8 cellular contexts compared by ENCODE assay signal in genomic region chr15:38817427-38818155, GRCh38.
A peak's percentile ranks its signal among the peaks of the same experiment; 100 is the strongest.
DNase-seq lines count a peak whose midpoint lies in the region; ATAC-seq and TF ChIP-seq lines count a peak whose summit lies in the region.

No MANE protein-coding gene starts in this region.

- H3K27me3 Mint-ChIP-seq in activated T-helper 2 cell treated with anti-CD3 and anti-CD28 coated beads, Interferon-gamma antibody, Interleukin-2, Interleukin-4, amounts not matched to agents 10 μg/mL and 5 μg/mL and 100 μg/mL, durations not matched to agents 14 hours and 24 hours and 36 hours (ENCODE audit: low read depth), result peaks cover 15% of the 10 kb centered on the region

- DNase-seq in DND-41, result peak; percentile 73
- DNase-seq in HPDE6-E6E7 (ENCODE audit: extremely low spot score), result peak; percentile 85
- peak; percentile 24 for DNase-seq in RKO (ENCODE audit: low spot score)
- DNase-seq in activated T-helper 2 cell treated with anti-CD3 and anti-CD28 coated beads, Interferon-gamma antibody, Interleukin-2, Interleukin-4, amounts not matched to agents 10 μg/mL and 5 μg/mL and 100 μg/mL, durations not matched to agents 14 hours and 24 hours and 36 hours (ENCODE audit: low spot score), result peak; percentile 70
- DNase-seq in foreskin fibroblast, result peak; percentile 34 to 77
- DNase-seq in osteoblast (ENCODE audit: insufficient read length, low spot score, missing footprints), result peak; percentile 72
- peak; percentile 39 for DNase-seq in thoracic aorta (ENCODE audit: low spot score)

- H4K20me1 ChIP-seq in DND-41 (ENCODE audit: insufficient read depth, low read length) (no peaks in the 10 kb centered on the region), osteoblast (ENCODE audit: insufficient read depth, low read length) (no peaks in the 10 kb centered on the region)

- no peak overlapping the region for H3K27ac ChIP-seq in DND-41 (ENCODE audit: low read length)
- no peak overlapping the region for H3K27ac ChIP-seq in osteoblast (ENCODE audit: low read depth, low read length)
- no peak overlapping the region for H3K27ac ChIP-seq in thoracic aorta

- H3K9me3 Mint-ChIP-seq in activated T-helper 2 cell treated with anti-CD3 and anti-CD28 coated beads, Interferon-gamma antibody, Interleukin-2, Interleukin-4, amounts not matched to agents 10 μg/mL and 5 μg/mL and 100 μg/mL, durations not matched to agents 14 hours and 24 hours and 36 hours, result no peaks in the 10 kb centered on the region

- H3K4me1 Mint-ChIP-seq in activated T-helper 2 cell treated with anti-CD3 and anti-CD28 coated beads, Interferon-gamma antibody, Interleukin-2, Interleukin-4, amounts not matched to agents 10 μg/mL and 5 μg/mL and 100 μg/mL, durations not matched to agents 14 hours and 24 hours and 36 hours (ENCODE audit: low read depth), result peaks cover 4% of the 10 kb centered on the region

- no peaks in the 10 kb centered on the region for H3K36me3 Mint-ChIP-seq in activated T-helper 2 cell treated with anti-CD3 and anti-CD28 coated beads, Interferon-gamma antibody, Interleukin-2, Interleukin-4, amounts not matched to agents 10 μg/mL and 5 μg/mL and 100 μg/mL, durations not matched to agents 14 hours and 24 hours and 36 hours (ENCODE audit: low read depth)

- TF ChIP-seq CTCF in DND-41 (IDR thresholded peaks at IDR 0.05; ENCODE audit: borderline replicate concordance, extremely low read depth, low read length, poor library complexity, severe bottlenecking) (peak; percentile 99), foreskin fibroblast (IDR thresholded peaks at IDR 0.05; ENCODE audit: low read depth, low read length) (peak; percentile 94), osteoblast (IDR thresholded peaks at IDR 0.05; ENCODE audit: extremely low read depth, low read depth, low read length) (peak; percentile 99), thoracic aorta (IDR thresholded peaks at IDR 0.05) (peak; percentile 89)

- no peak overlapping the region for H3K9ac ChIP-seq in DND-41 (ENCODE audit: low read depth, low read length)

- no peaks in the 10 kb centered on the region for H3K36me3 ChIP-seq in DND-41 (ENCODE audit: insufficient read depth, low read length)
- H3K36me3 ChIP-seq in osteoblast (ENCODE audit: insufficient read depth, low read length), result no peaks in the 10 kb centered on the region
- no peaks in the 10 kb centered on the region for H3K36me3 ChIP-seq in thoracic aorta

- no peak overlapping the region for H3K27ac Mint-ChIP-seq in activated T-helper 2 cell treated with anti-CD3 and anti-CD28 coated beads, Interferon-gamma antibody, Interleukin-2, Interleukin-4, amounts not matched to agents 10 μg/mL and 5 μg/mL and 100 μg/mL, durations not matched to agents 14 hours and 24 hours and 36 hours

- no peak overlapping the region for H2AFZ ChIP-seq in DND-41 (ENCODE audit: low read depth, low read length)
- H2AFZ ChIP-seq in osteoblast (ENCODE audit: low read length), result no peak overlapping the region

- H3K27me3 ChIP-seq in DND-41 (ENCODE audit: insufficient read depth, low read length, poor library complexity) (peaks cover 5% of the 10 kb centered on the region), osteoblast (ENCODE audit: insufficient read depth, low read length) (no peaks in the 10 kb centered on the region), thoracic aorta (replicated peaks; ENCODE audit: insufficient read depth) (no peaks in the 10 kb centered on the region)

- no peak overlapping the region for H3K4me2 ChIP-seq in DND-41 (ENCODE audit: insufficient read depth, low read length)
- H3K4me2 ChIP-seq in osteoblast (ENCODE audit: insufficient read depth, low read length), result peak overlapping the region; percentile 21

- H3K79me2 ChIP-seq in DND-41 (ENCODE audit: insufficient read depth, low read length) (no peaks in the 10 kb centered on the region), osteoblast (ENCODE audit: insufficient read depth, low read length) (no peaks in the 10 kb centered on the region)

- H3K4me1 ChIP-seq in DND-41 (ENCODE audit: insufficient read depth, low read length) (no peaks in the 10 kb centered on the region), osteoblast (ENCODE audit: insufficient read depth, low read length) (peaks cover 12% of the 10 kb centered on the region), thoracic aorta (ENCODE audit: control insufficient read depth in 1 of 2, low read depth in 2 of 2) (no peaks in the 10 kb centered on the region)

- H3K4me3 ChIP-seq in DND-41 (ENCODE audit: low read depth in 1 of 2, low read length in 2 of 2) (no peak overlapping the region), foreskin fibroblast (ENCODE audit: low read depth in 1 of 2, low read length in 2 of 2) (no peak overlapping the region), osteoblast (ENCODE audit: insufficient read depth, low read length) (no peak overlapping the region), thoracic aorta (no peak overlapping the region)

- H3K9me3 ChIP-seq in DND-41 (ENCODE audit: insufficient read depth, low read length, severe bottlenecking), result no peaks in the 10 kb centered on the region
- H3K9me3 ChIP-seq in osteoblast (ENCODE audit: low read depth, low read length), result no peaks in the 10 kb centered on the region
- no peaks in the 10 kb centered on the region for H3K9me3 ChIP-seq in thoracic aorta

- intact Hi-C loops in activated T-helper 2 cell treated with anti-CD3 and anti-CD28 coated beads, Interferon-gamma antibody, Interleukin-2, Interleukin-4, amounts not matched to agents 10 μg/mL and 5 μg/mL and 100 μg/mL, durations not matched to agents 14 hours and 24 hours and 36 hours (cut with micrococcal nuclease), result loop anchor here (2.0 kb wide), 1 partner anchor 763 kb away; the partner anchor contains the start of gene THBS1

- ATAC-seq in DND-41 (ENCODE audit: insufficient read depth, low read depth) (peak; percentile 94), GM21390 (IDR thresholded peaks at IDR 0.05; ENCODE audit: unreplicated experiment) (peak; percentile 93), thoracic aorta (ENCODE audit: insufficient number of reproducible peaks, low FRiP score, low read depth) (no peak)

- H3K4me3 Mint-ChIP-seq in activated T-helper 2 cell treated with anti-CD3 and anti-CD28 coated beads, Interferon-gamma antibody, Interleukin-2, Interleukin-4, amounts not matched to agents 10 μg/mL and 5 μg/mL and 100 μg/mL, durations not matched to agents 14 hours and 24 hours and 36 hours (ENCODE audit: low read depth), result no peak overlapping the region

Comparison
In these comparisons a context has a peak if more than half of its experiments do, and no peak if none do; other contexts are left out.
1. DNase-seq: peak in every context shown above with its lines; median percentile 85 in HPDE6-E6E7; 73 in DND-41; 72 in osteoblast; 70 in activated T-helper 2 cell treated with anti-CD3 and anti-CD28 coated beads, Interferon-gamma antibody, Interleukin-2, Interleukin-4, amounts not matched to agents 10 μg/mL and 5 μg/mL and 100 μg/mL, durations not matched to agents 14 hours and 24 hours and 36 hours; 56 in foreskin fibroblast; 39 in thoracic aorta; 24 in RKO.